ENCODE assay signal across 16 cellular contexts in genomic region chr4:48862038-48862437, GRCh38. TPM values are rescaled to one million over a fixed set of nuclear protein-coding genes. Genes with fewer than 3 reads are reported as not detected.
DNase-seq lines count a peak whose midpoint lies in the region; ATAC-seq, FAIRE-seq and TF ChIP-seq lines count a peak whose summit lies in the region.
"Had no signal": no experiment of that assay in that cellular context is flagged by ENCODE, and none has a peak within 500 bp of the region (broad histone marks: within the 10 kb centered on the region; RNA-seq: fewer than 3 reads in every experiment).

No MANE protein-coding gene starts in this region.

- H3K9me2 ChIP-seq in HCT116 (ENCODE audit: insufficient read depth): no peaks in the 10 kb centered on the region

- FAIRE-seq in GM12892 (lab: Jason Lieb, UNC) (peak; percentile 21), keratinocyte (lab: Jason Lieb, UNC) (peak; percentile 63)
- FAIRE-seq: GM12891, H54 had no signal

- no peak for TF ChIP-seq CTCF in HCT116 (IDR thresholded peaks at IDR 0.05 in 2 of 3, conservative IDR thresholded peaks at IDR 0.05 in 1 of 3; ENCODE audit: borderline replicate concordance in 1 of 3, insufficient read depth in 1 of 3, low read depth in 2 of 3, low read length in 2 of 3)
- no peak for TF ChIP-seq CTCF in keratinocyte (optimal IDR thresholded peaks at IDR 0.05 in 1 of 3, IDR thresholded peaks at IDR 0.05 in 1 of 3, conservative IDR thresholded peaks at IDR 0.05 in 1 of 3; ENCODE audit: extremely low read depth in 1 of 3, insufficient read depth in 2 of 3, low read length in 3 of 3)

- H3K4me1 ChIP-seq in HCT116 (ENCODE audit: control insufficient read depth in 1 of 2, insufficient read depth in 2 of 2, low read length in 2 of 2) (no peaks in the 10 kb centered on the region), keratinocyte (ENCODE audit: control insufficient read depth, extremely low read depth, insufficient read depth, low read length) (no peaks in the 10 kb centered on the region)
- H3K4me1 ChIP-seq: Caco-2, HAP-1 had no signal

- TF ChIP-seq POLR2A in GM12892 (IDR thresholded peaks at IDR 0.05; ENCODE audit: low read depth, low read length) (no peak), HCT116 (IDR thresholded peaks at IDR 0.05; ENCODE audit: borderline replicate concordance, extremely low read depth, insufficient read depth, insufficient read length) (no peak)

- H2AFZ ChIP-seq in HCT116 (ENCODE audit: low read depth, low read length, poor library complexity, severe bottlenecking) (no peak overlapping the region), keratinocyte (ENCODE audit: control insufficient read depth, low read length) (no peak overlapping the region)

- H3K9me3 ChIP-seq in HCT116 (ENCODE audit: control insufficient read depth in 1 of 2, insufficient read depth in 1 of 2, low read depth in 1 of 2, low read length in 2 of 2): no peaks in the 10 kb centered on the region
- H3K9me3 ChIP-seq in keratinocyte (ENCODE audit: control insufficient read depth, low read depth, low read length): no peaks in the 10 kb centered on the region
- H3K9me3 ChIP-seq: HAP-1 had no signal

- intact Hi-C loops in HCT116 (cut with micrococcal nuclease): no loop called here

- RAD21 ChIA-PET in HCT116 (lab: Charles Lee; ENCODE audit: low non-redundant PET in 1 of 2, low total read pairs in 2 of 2, uncharacterized antibody in 2 of 2, unreplicated experiment in 2 of 2): no interaction called here

- H3K27me3 ChIP-seq in HCT116 (ENCODE audit: insufficient read depth, low read length) (no peaks in the 10 kb centered on the region), keratinocyte (ENCODE audit: control insufficient read depth, extremely low read depth, insufficient read depth, low read length) (no peaks in the 10 kb centered on the region)

- no peak overlapping the region for H3K4me2 ChIP-seq in HCT116 (ENCODE audit: low read length)
- H3K4me2 ChIP-seq in keratinocyte (ENCODE audit: control insufficient read depth, extremely low read depth, insufficient read depth, low read depth, low read length): no peak overlapping the region

- H3K4me3 ChIP-seq in HCT116 (replicated peaks in 1 of 2; ENCODE audit: low read depth in 1 of 2, low read length in 2 of 2) (no peak overlapping the region), keratinocyte (ENCODE audit: control insufficient read depth in 2 of 3, extremely low read depth in 1 of 3, insufficient read depth in 2 of 3, low read depth in 1 of 3, low read length in 3 of 3) (no peak overlapping the region)
- H3K4me3 ChIP-seq: HAP-1 had no signal

- CTCF ChIA-PET in HCT116 (lab: Charles Lee): no interaction called here

- H3K79me2 ChIP-seq in HCT116 (ENCODE audit: insufficient read depth, low read length) (no peaks in the 10 kb centered on the region), keratinocyte (ENCODE audit: control insufficient read depth, insufficient read depth, low read length) (no peaks in the 10 kb centered on the region)

- POLR2A ChIA-PET in HCT116 (lab: Charles Lee): no interaction called here

- dilution Hi-C loops in keratinocyte (cut with MboI; ENCODE audit: extremely low pct_ligation_motif_present, low sequenced_read_pairs): no loop called here

- H3K27ac ChIP-seq in HCT116 (ENCODE audit: low read depth, low read length) (no peak overlapping the region), keratinocyte (ENCODE audit: control insufficient read depth, insufficient read depth, low read length) (no peak overlapping the region)

- no peak for TF ChIP-seq RAD21 in HCT116 (IDR thresholded peaks at IDR 0.05; ENCODE audit: low read depth)

- no peak for DNase-seq in GM12892 (ENCODE audit: insufficient read length)
- no peak for DNase-seq in HCT116 (ENCODE audit: low read depth, low spot score)
- no peak for DNase-seq in keratinocyte (ENCODE audit: low read depth, low spot score)
- DNase-seq in COR-L47 (lab: John Stamatoyannopoulos, UW): no peak
- DNase-seq: C1 segment of cervical spinal cord; Caco-2; CD4-positive, alpha-beta memory T cell; DMS153; EL; GDM1; GOT3 had no signal

- no peaks in the 10 kb centered on the region for H3K9me1 ChIP-seq in keratinocyte (ENCODE audit: control insufficient read depth, extremely low read depth, insufficient read depth, low read length)

- no peak; the same call in 1 of the 2 replicates for ATAC-seq in HCT116
- ATAC-seq in HG03521 (IDR thresholded peaks at IDR 0.05; ENCODE audit: unreplicated experiment): no peak
- ATAC-seq in GM21381 (IDR thresholded peaks at IDR 0.05; ENCODE audit: unreplicated experiment): no peak

- H4K20me1 ChIP-seq in HCT116 (ENCODE audit: insufficient read depth) (no peaks in the 10 kb centered on the region), keratinocyte (ENCODE audit: control insufficient read depth, extremely low read depth, insufficient read depth, low read length) (no peaks in the 10 kb centered on the region)

- no TSS peak for BruUV-seq in HCT116 (replicated peaks; lab: Mats Ljungman, UMichigan)

- peaks cover 13 to 24% of the 10 kb centered on the region in 2 experiments; a peak in 3 of 4 replicates for H3K36me3 ChIP-seq in HCT116 (ENCODE audit: control insufficient read depth in 1 of 2, insufficient read depth in 2 of 2, low read length in 2 of 2)
- H3K36me3 ChIP-seq in keratinocyte (ENCODE audit: control insufficient read depth in 2 of 2, extremely low read depth in 1 of 2, insufficient read depth in 2 of 2, low read length in 2 of 2): peaks cover 0 to 6% of the 10 kb centered on the region in 2 experiments

- H3K9ac ChIP-seq in HCT116 (ENCODE audit: low read length) (no peak overlapping the region), keratinocyte (ENCODE audit: control insufficient read depth, extremely low read depth, insufficient read depth, low read length) (no peak overlapping the region)

TF ChIP-seq in HCT116, 20 proteins besides CTCF, POLR2A, EP300 and RAD21:
- peak; percentile 22; the same call in 1 of the 2 replicates for TF ChIP-seq POLR2AphosphoS5 (IDR thresholded peaks at IDR 0.05; ENCODE audit: low read depth, low read length)
- no peak for TF ChIP-seq FOSL1 (IDR thresholded peaks at IDR 0.05; ENCODE audit: low read depth)
- TF ChIP-seq EZH2 (IDR thresholded peaks at IDR 0.05): no peak
- no peak for TF ChIP-seq YY1 (IDR thresholded peaks at IDR 0.05; ENCODE audit: extremely low read depth, insufficient replicate concordance, low read depth, low read length)
- no peak for TF ChIP-seq SIN3A (IDR thresholded peaks at IDR 0.05; ENCODE audit: low read depth)

RNA-seq across cellular contexts. Expression of gene OCIAD1, which starts 31.1 kb away (rescaled TPM):
- polyA plus RNA-seq in GM12892 (2012; ENCODE audit: missing spikeins): 121 TPM
- total RNA-seq in HCT116 (2021; ENCODE audit: unreplicated experiment): 163 TPM
- 82.6 and 94.0 TPM in 2 replicates for polyA plus RNA-seq in HCT116 (2012)
- 130 to 199 TPM (median 168 TPM) in 3 replicates for polyA plus RNA-seq in keratinocyte
- 81.0 TPM for polyA plus RNA-seq in keratinocyte (2011; ENCODE audit: low read depth)
- 92.7 and 193 TPM in 2 replicates for polyA plus RNA-seq in keratinocyte (2011; cell fraction: cytosol; rRNA removed)
- 220 and 255 TPM in 2 replicates for polyA plus RNA-seq in keratinocyte (2011; cell fraction: nucleus; rRNA removed)
- 110 and 113 TPM in 2 replicates for polyA plus RNA-seq in keratinocyte (2012; ENCODE audit: low replicate concordance)
- 56.1 to 70.9 TPM (median 60.1 TPM) in 3 replicates for polyA minus RNA-seq in keratinocyte
- polyA minus RNA-seq in keratinocyte (2011; cell fraction: cytosol; rRNA and poly(A)+ RNA removed): 90.5 TPM
- 87.5 and 114 TPM in 2 replicates for polyA minus RNA-seq in keratinocyte (2011; cell fraction: nucleus; rRNA and poly(A)+ RNA removed)

RNA-seq across cellular contexts. Expression of gene OCIAD2, which starts 44.5 kb away (rescaled TPM):
- 76.6 TPM for polyA plus RNA-seq in GM12892 (2012; ENCODE audit: missing spikeins)
- total RNA-seq in HCT116 (2021; ENCODE audit: unreplicated experiment): 64.0 TPM
- polyA plus RNA-seq in HCT116 (2012): 135 and 147 TPM in 2 replicates
- polyA plus RNA-seq in keratinocyte: 363 to 407 TPM (median 373 TPM) in 3 replicates
- polyA plus RNA-seq in keratinocyte (2011; ENCODE audit: low read depth): 63.3 TPM
- polyA plus RNA-seq in keratinocyte (2011; cell fraction: cytosol; rRNA removed): 246 and 265 TPM in 2 replicates
- 96.3 and 119 TPM in 2 replicates for polyA plus RNA-seq in keratinocyte (2011; cell fraction: nucleus; rRNA removed)
- 264 and 519 TPM in 2 replicates for polyA plus RNA-seq in keratinocyte (2012; ENCODE audit: low replicate concordance)
- 50.7 to 119 TPM (median 90.6 TPM) in 3 replicates for polyA minus RNA-seq in keratinocyte
- 167 TPM for polyA minus RNA-seq in keratinocyte (2011; cell fraction: cytosol; rRNA and poly(A)+ RNA removed)
- polyA minus RNA-seq in keratinocyte (2011; cell fraction: nucleus; rRNA and poly(A)+ RNA removed): 29.8 and 44.4 TPM in 2 replicates
